ENCODE assay signal across 12 cellular contexts in genomic region chr5:2738156-2738699, GRCh38. TPM values are rescaled to one million over a fixed set of nuclear protein-coding genes. Genes with fewer than 3 reads are reported as not detected.
"Had no signal": no experiment of that assay in that cellular context is flagged by ENCODE, and none has a peak within 500 bp of the region (broad histone marks: within the 10 kb centered on the region; RNA-seq: fewer than 3 reads in every experiment).

No MANE protein-coding gene starts in this region.

- H3K4me1 Mint-ChIP-seq: activated CD4-positive, alpha-beta memory T cell treated with anti-CD3 and anti-CD28 coated beads, Interleukin-2, amount 10 ng/mL, durations not matched to agents 7 days and 5 days had no signal

- H3K27ac ChIP-seq: cardiac muscle cell, heart left ventricle had no signal

- H3K36me3 ChIP-seq: heart left ventricle, stomach had no signal

- H3K4me3 Mint-ChIP-seq: activated CD4-positive, alpha-beta memory T cell treated with anti-CD3 and anti-CD28 coated beads, Interleukin-2, amount 10 ng/mL, durations not matched to agents 7 days and 5 days; activated naive CD4-positive, alpha-beta T cell treated with anti-CD3 and anti-CD28 coated beads for 36 hours; activated T-helper 1 cell treated with anti-CD3 and anti-CD28 coated beads, Interleukin-12 subunit alpha, Interleukin-12 subunit beta, Interleukin-2, Interleukin-4 antibody, amounts not matched to agents 30 ng/mL and 10 ng/mL and 1 ng/mL, durations not matched to agents 14 hours and 24 hours and 36 hours had no signal

- H3K9me3 Mint-ChIP-seq: activated CD4-positive, alpha-beta memory T cell treated with anti-CD3 and anti-CD28 coated beads, Interleukin-2, amount 10 ng/mL, durations not matched to agents 7 days and 5 days; activated naive CD4-positive, alpha-beta T cell treated with anti-CD3 and anti-CD28 coated beads for 36 hours; activated T-helper 1 cell treated with anti-CD3 and anti-CD28 coated beads, Interleukin-12 subunit alpha, Interleukin-12 subunit beta, Interleukin-2, Interleukin-4 antibody, amounts not matched to agents 30 ng/mL and 10 ng/mL and 1 ng/mL, durations not matched to agents 14 hours and 24 hours and 36 hours had no signal

- DNase-seq: activated CD4-positive, alpha-beta memory T cell treated with anti-CD3 and anti-CD28 coated beads, Interleukin-2, amount 10 ng/mL, durations not matched to agents 7 days and 5 days; activated CD8-positive, alpha-beta memory T cell treated with anti-CD3 and anti-CD28 coated beads, Interleukin-2, amount 50 U/mL, for 4 hours; activated naive CD4-positive, alpha-beta T cell treated with anti-CD3 and anti-CD28 coated beads for 36 hours; effector CD4-positive, alpha-beta T cell; heart left ventricle; stimulated activated CD4-positive, alpha-beta T cell treated with anti-CD3 and anti-CD28 coated beads, Interleukin-4, amount 100 ng/mL, for 4 hours; stomach; T-helper 9 cell had no signal

- H3K27ac Mint-ChIP-seq: activated CD4-positive, alpha-beta memory T cell treated with anti-CD3 and anti-CD28 coated beads, Interleukin-2, amount 10 ng/mL, durations not matched to agents 7 days and 5 days; activated naive CD4-positive, alpha-beta T cell treated with anti-CD3 and anti-CD28 coated beads for 36 hours; activated T-helper 1 cell treated with anti-CD3 and anti-CD28 coated beads, Interleukin-12 subunit alpha, Interleukin-12 subunit beta, Interleukin-2, Interleukin-4 antibody, amounts not matched to agents 30 ng/mL and 10 ng/mL and 1 ng/mL, durations not matched to agents 14 hours and 24 hours and 36 hours had no signal

- FAIRE-seq: frontal cortex had no signal

RNA-seq across cellular contexts. Expression of gene IRX2, which starts 13.2 kb away (rescaled TPM):
- total RNA-seq: activated CD4-positive, alpha-beta memory T cell treated with anti-CD3 and anti-CD28 coated beads, Interleukin-2, amount 10 ng/mL, durations not matched to agents 7 days and 5 days; activated naive CD4-positive, alpha-beta T cell treated with anti-CD3 and anti-CD28 coated beads for 36 hours; activated T-helper 1 cell treated with anti-CD3 and anti-CD28 coated beads, Interleukin-12 subunit alpha, Interleukin-12 subunit beta, Interleukin-2, Interleukin-4 antibody, amounts not matched to agents 30 ng/mL and 10 ng/mL and 1 ng/mL, durations not matched to agents 14 hours and 24 hours and 36 hours; liver had no signal
- polyA plus RNA-seq: liver had no signal
